In genomic region chr4:40662962-40663604, GRCh38 we compare ENCODE assay signal across 9 cellular contexts. TPM values are rescaled to one million over a fixed set of nuclear protein-coding genes. Genes with fewer than 3 reads are reported as not detected.
DNase-seq lines count a peak whose midpoint lies in the region; ATAC-seq and TF ChIP-seq lines count a peak whose summit lies in the region.
"Had no signal": no experiment of that assay in that cellular context is flagged by ENCODE, and none has a peak within 500 bp of the region (broad histone marks: within the 10 kb centered on the region; RNA-seq: fewer than 3 reads in every experiment).

No MANE protein-coding gene starts in this region.

- H3K4me3 Mint-ChIP-seq in stimulated activated memory B cell treated with anti-CD40 and anti-IgM and Interleukin-4, amounts not matched to agents 10 μg/mL and 1 μg/mL and 100 μg/mL, for 72 hours: no peak overlapping the region
- H3K4me3 Mint-ChIP-seq: dendritic cell treated with granulocyte-macrophage colony-stimulating factor and Interleukin-4, amounts not matched to agents 40 ng/mL and 50 ng/mL, for 4 days had no signal

- intact Hi-C loops in esophagus squamous epithelium (cut with DNase I): no loop called here
- intact Hi-C loops in vagina (cut with DNase I): no loop called here

- TF ChIP-seq POLR2A in esophagus squamous epithelium (IDR thresholded peaks at IDR 0.05): no peak
- no peak for TF ChIP-seq POLR2A in suprapubic skin (IDR thresholded peaks at IDR 0.05)
- no peak for TF ChIP-seq POLR2A in vagina (IDR thresholded peaks at IDR 0.05)

- H3K4me3 ChIP-seq in AG04450 (ENCODE audit: low read depth, low read length): peak overlapping the region; percentile 27
- no peak overlapping the region for H3K4me3 ChIP-seq in esophagus squamous epithelium
- no peak overlapping the region for H3K4me3 ChIP-seq in suprapubic skin
- no peak overlapping the region for H3K4me3 ChIP-seq in vagina

- H3K27me3 Mint-ChIP-seq in stimulated activated memory B cell treated with anti-CD40 and anti-IgM and Interleukin-4, amounts not matched to agents 10 μg/mL and 1 μg/mL and 100 μg/mL, for 72 hours: no peaks in the 10 kb centered on the region
- H3K27me3 Mint-ChIP-seq: dendritic cell treated with granulocyte-macrophage colony-stimulating factor and Interleukin-4, amounts not matched to agents 40 ng/mL and 50 ng/mL, for 4 days had no signal

- H3K36me3 ChIP-seq in esophagus squamous epithelium (no peaks in the 10 kb centered on the region), suprapubic skin (no peaks in the 10 kb centered on the region), vagina (no peaks in the 10 kb centered on the region)

- no peaks in the 10 kb centered on the region for H3K27me3 ChIP-seq in AG04450 (ENCODE audit: control insufficient read depth, insufficient read depth, low read length)
- no peaks in the 10 kb centered on the region for H3K27me3 ChIP-seq in esophagus squamous epithelium
- H3K27me3 ChIP-seq in suprapubic skin: no peaks in the 10 kb centered on the region
- no peaks in the 10 kb centered on the region for H3K27me3 ChIP-seq in vagina

- no peaks in the 10 kb centered on the region for H3K9me3 ChIP-seq in AG04450 (ENCODE audit: control insufficient read depth, insufficient read depth, low read length)
- no peaks in the 10 kb centered on the region for H3K9me3 ChIP-seq in esophagus squamous epithelium
- H3K9me3 ChIP-seq in suprapubic skin: no peaks in the 10 kb centered on the region
- H3K9me3 ChIP-seq in vagina: no peaks in the 10 kb centered on the region

- peaks cover 2% of the 10 kb centered on the region for H3K9me3 Mint-ChIP-seq in stimulated activated memory B cell treated with anti-CD40 and anti-IgM and Interleukin-4, amounts not matched to agents 10 μg/mL and 1 μg/mL and 100 μg/mL, for 72 hours
- H3K9me3 Mint-ChIP-seq: dendritic cell treated with granulocyte-macrophage colony-stimulating factor and Interleukin-4, amounts not matched to agents 40 ng/mL and 50 ng/mL, for 4 days had no signal

- ATAC-seq in GM18868 (IDR thresholded peaks at IDR 0.05; ENCODE audit: unreplicated experiment): peak; percentile 78
- ATAC-seq in HG03139 (IDR thresholded peaks at IDR 0.05; ENCODE audit: unreplicated experiment): peak; percentile 43
- ATAC-seq in stimulated activated memory B cell treated with anti-CD40 and anti-IgM and Interleukin-4, amounts not matched to agents 10 μg/mL and 1 μg/mL and 100 μg/mL, for 72 hours: peak; percentile 71

- H3K4me1 ChIP-seq in esophagus squamous epithelium: peaks cover 0 to 16% (median 4%) of the 10 kb centered on the region in 3 donors
- H3K4me1 ChIP-seq in suprapubic skin: no peaks in the 10 kb centered on the region
- no peaks in the 10 kb centered on the region for H3K4me1 ChIP-seq in vagina

- H3K27ac Mint-ChIP-seq in stimulated activated memory B cell treated with anti-CD40 and anti-IgM and Interleukin-4, amounts not matched to agents 10 μg/mL and 1 μg/mL and 100 μg/mL, for 72 hours: peak overlapping the region; percentile 50
- H3K27ac Mint-ChIP-seq: dendritic cell treated with granulocyte-macrophage colony-stimulating factor and Interleukin-4, amounts not matched to agents 40 ng/mL and 50 ng/mL, for 4 days had no signal

- no peaks in the 10 kb centered on the region for H3K36me3 Mint-ChIP-seq in stimulated activated memory B cell treated with anti-CD40 and anti-IgM and Interleukin-4, amounts not matched to agents 10 μg/mL and 1 μg/mL and 100 μg/mL, for 72 hours

- TF ChIP-seq CTCF in AG04450 (IDR thresholded peaks at IDR 0.05; ENCODE audit: low read depth, low read length) (no peak), esophagus squamous epithelium (IDR thresholded peaks at IDR 0.05) (no peak), suprapubic skin (IDR thresholded peaks at IDR 0.05) (no peak), vagina (IDR thresholded peaks at IDR 0.05) (no peak)

- 19 to 29% methylated on average over 9 to 10 of the region's 10 CpGs for WGBS in esophagus squamous epithelium, 2 donors
- WGBS in suprapubic skin: 55% methylated on average over 10 of the region's 10 CpGs

- POLR2A ChIA-PET in AG04450 (lab: Yijun Ruan, JAX): no interaction called here

- TF ChIP-seq EP300 in suprapubic skin (IDR thresholded peaks at IDR 0.05): no peak

- H3K4me1 Mint-ChIP-seq in stimulated activated memory B cell treated with anti-CD40 and anti-IgM and Interleukin-4, amounts not matched to agents 10 μg/mL and 1 μg/mL and 100 μg/mL, for 72 hours: peaks cover 12% of the 10 kb centered on the region

- CTCF ChIA-PET in AG04450 (lab: Charles Lee): interaction anchor here (0.6 kb wide), 1 partner anchor 53 kb away, joined by 3 read pairs; no protein-coding TSS in a partner anchor

- H3K27ac ChIP-seq in AG04450 (ENCODE audit: low read depth, low read length) (peak overlapping the region; percentile 65), esophagus squamous epithelium (peak overlapping the region; percentile 40 to 71 (median 65)), suprapubic skin (no peak overlapping the region), vagina (no peak overlapping the region)

- DNase-seq in AG04450 (ENCODE audit: low read depth, low spot score) (peak; percentile 45), NCI-H774 (lab: John Stamatoyannopoulos, UW) (peak; percentile 94), esophagus squamous epithelium (lab: John Stamatoyannopoulos, UW) (no peak), suprapubic skin (ENCODE audit: low spot score in 2 of 2) (no peak), vagina (ENCODE audit: extremely low spot score in 2 of 2) (no peak)

RNA-seq across cellular contexts. Expression of gene RBM47, which starts 33.4 kb away (rescaled TPM):
- polyA plus RNA-seq in AG04450 (2011; rRNA removed): 0.48 and 0.62 TPM in 2 replicates
- 0.61 and 1.1 TPM in 2 replicates for polyA minus RNA-seq in AG04450 (2011; rRNA and poly(A)+ RNA removed)
- total RNA-seq in esophagus squamous epithelium (100 to 1,000 TPM in 2 of 4 donors, 10 to 100 TPM in 2; 94.6 to 197 (median 125) TPM), suprapubic skin (100 to 1,000 TPM in 1 of 4 donors, 10 to 100 TPM in 3; 40.2 to 286 (median 47.4) TPM), vagina (61.1 TPM)

Comparison
In these comparisons a context has a peak if more than half of its experiments do, and no peak if none do; other contexts are left out.
1. DNase-seq: peak in AG04450 (single experiment) and NCI-H774 (single experiment); none in esophagus squamous epithelium (single experiment), suprapubic skin (0 of 2) and vagina (0 of 2).
2. H3K27ac ChIP-seq: peak in AG04450 (single experiment) and esophagus squamous epithelium (4 of 4); none in suprapubic skin (single experiment) and vagina (single experiment).
3. Peak in every context shown above with its lines, with median percentiles within 50 percentile points of each other: ATAC-seq.